1 cellular context compared by ENCODE assay signal in genomic region chr12:101931498-101932326, GRCh38.
A peak's percentile ranks its signal among the peaks of the same experiment; 100 is the strongest.
TF ChIP-seq lines count a peak whose summit lies in the region.

No MANE protein-coding gene starts in this region.

TF ChIP-seq in GM12878, 131 proteins besides CTCF, POLR2A, EP300 and RAD21 (continued from another document and continues in another):
- TF ChIP-seq MAX (IDR thresholded peaks at IDR 0.05; ENCODE audit: low read depth, low read length) (0 out of 2 replicates have a peak, but pooled peaks have one; percentile 54), TARDBP (IDR thresholded peaks at IDR 0.05; ENCODE audit: borderline replicate concordance) (no peak), GABPA (IDR thresholded peaks at IDR 0.05; ENCODE audit: low read depth) (no peak), IKZF2 (IDR thresholded peaks at IDR 0.05) (peak; percentile 68 to 69; a peak in 3 of 4 replicates), E2F8 (IDR thresholded peaks at IDR 0.05; ENCODE audit: low read depth, partially characterized antibody) (no peak), SMAD5 (IDR thresholded peaks at IDR 0.05; ENCODE audit: low read depth) (peak; percentile 55; the same call in 1 of the 2 replicates), IKZF1 (conservative IDR thresholded peaks at IDR 0.05) (peak; percentile 83), MTA2 (IDR thresholded peaks at IDR 0.05; ENCODE audit: low read depth) (peak; percentile 95), HDGF (IDR thresholded peaks at IDR 0.05) (no peak), ATF2 (IDR thresholded peaks at IDR 0.05; ENCODE audit: low read length) (peak; percentile 91), ZNF207 (IDR thresholded peaks at IDR 0.05; ENCODE audit: borderline replicate concordance) (peak; percentile 15; the same call in 1 of the 2 replicates), TBL1XR1 (IDR thresholded peaks at IDR 0.05; ENCODE audit: low read depth, low read length) (peak; percentile 68; the same call in 1 of the 2 replicates), MEF2B (IDR thresholded peaks at IDR 0.05; ENCODE audit: partially characterized antibody, poor library complexity, severe bottlenecking) (peak; percentile 88), JUNB (IDR thresholded peaks at IDR 0.05) (peak; percentile 70), YY1 (IDR thresholded peaks at IDR 0.05; ENCODE audit: low read depth, low read length) (no peak), NBN (IDR thresholded peaks at IDR 0.05) (0 out of 2 replicates have a peak, but pooled peaks have one; percentile 53), RELB (IDR thresholded peaks at IDR 0.05; ENCODE audit: low read depth) (peak; percentile 79), ETV6 (conservative IDR thresholded peaks at IDR 0.05 in 1 of 2, IDR thresholded peaks at IDR 0.05 in 1 of 2; ENCODE audit: borderline replicate concordance in 1 of 2, low read depth in 1 of 2) (peak in 1 of 2 experiments; percentile 79; a peak in 1 of 4 replicates), FOXM1 (IDR thresholded peaks at IDR 0.05; ENCODE audit: low read depth, low read length) (peak; percentile 98), NKRF (conservative IDR thresholded peaks at IDR 0.05) (peak; percentile 34), CHD1 (IDR thresholded peaks at IDR 0.05; ENCODE audit: low read depth, low read length) (no peak; the same call in 1 of the 2 replicates), MEF2A (IDR thresholded peaks at IDR 0.05; ENCODE audit: insufficient read depth, low read depth, low read length) (peak; percentile 82), PBX3 (IDR thresholded peaks at IDR 0.05; ENCODE audit: insufficient replicate concordance, low read depth, low read length) (peak; percentile 60), ZNF217 (IDR thresholded peaks at IDR 0.05) (peak; percentile 84; the same call in 1 of the 2 replicates), BHLHE40 (IDR thresholded peaks at IDR 0.05; ENCODE audit: borderline replicate concordance in 1 of 2, low read depth in 2 of 2, low read length in 1 of 2) (peak; percentile 38 to 41; a peak in 2 of 4 replicates), SPI1 (IDR thresholded peaks at IDR 0.05; ENCODE audit: borderline replicate concordance, insufficient read depth, low read depth, low read length) (0 out of 2 replicates have a peak, but pooled peaks have one; percentile 41), TCF12 (IDR thresholded peaks at IDR 0.05; ENCODE audit: low read depth, low read length) (peak; percentile 68; the same call in 1 of the 2 replicates), TCF7 (IDR thresholded peaks at IDR 0.05; ENCODE audit: borderline replicate concordance) (peak; percentile 70; the same call in 1 of the 2 replicates), NFXL1 (IDR thresholded peaks at IDR 0.05; ENCODE audit: borderline replicate concordance) (no peak), MYB (IDR thresholded peaks at IDR 0.05; ENCODE audit: borderline replicate concordance, low read depth, low read length) (no peak), DPF2 (IDR thresholded peaks at IDR 0.05) (peak; percentile 74; the same call in 1 of the 2 replicates), TAF1 (IDR thresholded peaks at IDR 0.05; ENCODE audit: borderline replicate concordance, low read depth, low read length) (0 out of 2 replicates have a peak, but pooled peaks have one; percentile 13), MTA3 (IDR thresholded peaks at IDR 0.05; ENCODE audit: borderline replicate concordance, low read length) (peak; percentile 13; the same call in 1 of the 2 replicates), SKIL (IDR thresholded peaks at IDR 0.05; ENCODE audit: low read depth, poor library complexity, severe bottlenecking) (peak; percentile 68), SREBF2 (IDR thresholded peaks at IDR 0.05; ENCODE audit: low read length) (no peak), GATAD2B (conservative IDR thresholded peaks at IDR 0.05; ENCODE audit: low read depth) (0 out of 2 replicates have a peak, but pooled peaks have one; percentile 18), ZBTB40 (IDR thresholded peaks at IDR 0.05; ENCODE audit: borderline replicate concordance) (no peak), PKNOX1 (IDR thresholded peaks at IDR 0.05) (peak; percentile 88), BCL11A (IDR thresholded peaks at IDR 0.05; ENCODE audit: low read depth, low read length) (peak; percentile 64), PML (IDR thresholded peaks at IDR 0.05; ENCODE audit: low read length) (peak; percentile 77), ATF7 (IDR thresholded peaks at IDR 0.05; ENCODE audit: low read depth) (peak; percentile 73; the same call in 1 of the 2 replicates), RUNX3 (IDR thresholded peaks at IDR 0.05; ENCODE audit: low read length) (peak; percentile 82), CHD2 (IDR thresholded peaks at IDR 0.05; ENCODE audit: borderline replicate concordance, low read depth, low read length) (peak; percentile 17; the same call in 1 of the 2 replicates), RELA (IDR thresholded peaks at IDR 0.05; ENCODE audit: borderline replicate concordance, partially characterized antibody) (peak; percentile 24), NFIC (IDR thresholded peaks at IDR 0.05; ENCODE audit: low read depth, low read length) (peak; percentile 97), BMI1 (IDR thresholded peaks at IDR 0.05; ENCODE audit: borderline replicate concordance) (peak; percentile 67; the same call in 1 of the 2 replicates), CREM (IDR thresholded peaks at IDR 0.05; ENCODE audit: low read depth) (peak; percentile 42), PAX5 (IDR thresholded peaks at IDR 0.05; ENCODE audit: borderline replicate concordance, low read depth, low read length) (peak; percentile 50; the same call in 1 of the 2 replicates), ZBED1 (IDR thresholded peaks at IDR 0.05; ENCODE audit: borderline replicate concordance) (peak; percentile 82), EED (IDR thresholded peaks at IDR 0.05; ENCODE audit: low read depth) (peak; percentile 48; the same call in 1 of the 2 replicates)
